Comparison of ENCODE assay signal across 8 cellular contexts in the genomic region with DNA sequence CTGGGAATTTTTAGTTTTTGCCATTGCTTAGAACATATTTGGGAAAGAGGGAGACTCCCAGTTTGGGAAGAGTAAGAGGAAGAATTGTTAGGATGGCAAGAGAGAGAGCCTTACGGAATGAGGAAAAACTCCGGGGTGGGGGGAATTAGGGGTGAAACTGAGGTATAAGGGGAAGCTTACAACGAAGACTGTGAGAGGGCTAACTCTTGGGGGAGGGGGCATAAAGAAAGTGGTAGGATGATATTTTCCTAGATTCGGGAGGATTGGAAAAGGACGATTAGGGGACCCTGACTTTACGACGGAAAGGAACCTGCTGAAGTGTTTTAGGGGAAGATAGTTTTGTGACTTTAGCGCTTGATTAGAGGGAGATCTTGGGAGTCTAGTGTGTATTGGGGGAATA. TPM values are rescaled to one million over a fixed set of nuclear protein-coding genes. Genes with fewer than 3 reads are reported as not detected.
DNase-seq lines count a peak whose midpoint lies in the region; ATAC-seq, FAIRE-seq and TF ChIP-seq lines count a peak whose summit lies in the region.

No MANE protein-coding gene starts in this region.

- H3K79me2 ChIP-seq in H1 (ENCODE audit: control insufficient read depth in 1 of 2, insufficient read depth in 2 of 2, low read length in 2 of 2), result peaks cover 0 to 47% of the 10 kb centered on the region in 2 experiments; a peak in 3 of 4 replicates

- H2AFZ ChIP-seq in H1 (ENCODE audit: low read length) (0 out of 2 replicates have a peak overlapping the region, but pooled peaks have one; percentile 22), neuronal stem cell (ENCODE audit: low read length) (peak overlapping the region; percentile 75)

- no peak overlapping the region for H4K5ac ChIP-seq in H1 (ENCODE audit: insufficient read length, low read depth, low read length)

- H4K20me1 ChIP-seq in H1 (replicated peaks in 1 of 2; ENCODE audit: control insufficient read depth in 1 of 2, insufficient read depth in 2 of 2, low read length in 2 of 2), result no peaks in the 10 kb centered on the region

- H2BK20ac ChIP-seq in H1 (ENCODE audit: low read length), result no peak overlapping the region

- no TSS peak for BruUV-seq in Caco-2 (replicated peaks; lab: Mats Ljungman, UMichigan)

- H3K27ac Mint-ChIP-seq in Caco-2 (ENCODE audit: unreplicated experiment), result peak overlapping the region; percentile 91

- no peak for TF ChIP-seq CTCF in Caco-2 (IDR thresholded peaks at IDR 0.05; ENCODE audit: insufficient read depth in 1 of 2, low read depth in 1 of 2, low read length in 1 of 2, severe bottlenecking in 1 of 2, unreplicated experiment in 1 of 2)
- no peak for TF ChIP-seq CTCF in H1 (IDR thresholded peaks at IDR 0.05; ENCODE audit: control extremely low read depth in 1 of 3, insufficient read depth in 1 of 3, low read depth in 1 of 3, low read length in 3 of 3)

- H2AK5ac ChIP-seq in H1 (ENCODE audit: low read depth, low read length), result no peak overlapping the region
- no peak overlapping the region for H2AK5ac ChIP-seq in neuronal stem cell (ENCODE audit: low read depth, low read length)

- TF ChIP-seq RAD21 in H1 (IDR thresholded peaks at IDR 0.05 in 1 of 2, conservative IDR thresholded peaks at IDR 0.05 in 1 of 2; ENCODE audit: low read depth in 2 of 2, low read length in 2 of 2), result no peak

- no peak overlapping the region for H3K4ac ChIP-seq in H1 (replicated peaks; ENCODE audit: insufficient read length, low read depth, low read length)
- no peak overlapping the region for H3K4ac ChIP-seq in neuronal stem cell (ENCODE audit: low read length)

- H3K27me3 ChIP-seq in Caco-2 (replicated peaks; ENCODE audit: control insufficient read depth, insufficient read depth, low read length) (no peaks in the 10 kb centered on the region), H1 (replicated peaks in 1 of 4; ENCODE audit: control insufficient read depth in 3 of 4, extremely low read depth in 1 of 4, insufficient read depth in 3 of 4, low read length in 3 of 4) (no peaks in the 10 kb centered on the region), neuronal stem cell (ENCODE audit: control insufficient read depth in 3 of 3, insufficient read depth in 3 of 3, low read depth in 1 of 3, low read length in 3 of 3) (no peaks in the 10 kb centered on the region)

- no peak overlapping the region for H2BK5ac ChIP-seq in H1 (ENCODE audit: low read depth, low read length)
- no peak overlapping the region for H2BK5ac ChIP-seq in neuronal stem cell (ENCODE audit: low read length)

- no peak for TF ChIP-seq EP300 in H1 (IDR thresholded peaks at IDR 0.05; ENCODE audit: borderline replicate concordance in 1 of 2, low read depth in 2 of 2, low read length in 2 of 2)

- H3K4me1 ChIP-seq in Caco-2 (no peaks in the 10 kb centered on the region), H1 (replicated peaks in 1 of 4; ENCODE audit: control insufficient read depth in 3 of 4, insufficient read depth in 4 of 4, low read length in 3 of 4) (peaks cover 0 to 2% (median 0%) of the 10 kb centered on the region in 4 experiments; a peak in 1 of 7 replicates), neuronal stem cell (ENCODE audit: control insufficient read depth in 2 of 2, insufficient read depth in 1 of 2, low read depth in 1 of 2, low read length in 2 of 2) (no peaks in the 10 kb centered on the region)

- no peak overlapping the region for H3K14ac ChIP-seq in H1 (ENCODE audit: insufficient read length)
- no peak overlapping the region for H3K14ac ChIP-seq in neuronal stem cell (ENCODE audit: low read length)

- H3K18ac ChIP-seq in H1 (ENCODE audit: extremely low read depth, low read length) (no peak overlapping the region), neuronal stem cell (ENCODE audit: low read length) (no peak overlapping the region)

- CTCF ChIA-PET in Caco-2 (lab: Charles Lee), result no interaction called here
- CTCF ChIA-PET in H1 (lab: Charles Lee; ENCODE audit: partially characterized antibody), result no interaction called here

- WGBS in H1 (ENCODE audit: extremely low coverage in 1 of 2, insufficient coverage in 1 of 2, insufficient read length in 1 of 2, insufficient replicate concordance in 2 of 2, low coverage in 1 of 2, low lambda C conversion rate in 2 of 2, missing lambda C conversion rate in 1 of 2), 2 experiments, result 0% methylated on average over 5 of the region's 8 CpGs; no CpG with 5 or more reads in 1 of the 2 experiments
- WGBS in neuronal stem cell (ENCODE audit: extremely low coverage in 2 of 2, insufficient read length in 2 of 2, insufficient replicate concordance in 1 of 2), 2 donors, result no CpG with 5 or more reads among the region's 8 CpGs

- H3K27me3 Mint-ChIP-seq in Caco-2 (ENCODE audit: insufficient read depth, unreplicated experiment), result no peaks in the 10 kb centered on the region

- TF ChIP-seq POLR2A in H1 (IDR thresholded peaks at IDR 0.05; ENCODE audit: control extremely low read depth in 1 of 2, low read depth in 2 of 2, low read length in 2 of 2), result no peak

- no peak for ATAC-seq in HG03342 (IDR thresholded peaks at IDR 0.05; ENCODE audit: unreplicated experiment)
- no peak for ATAC-seq in GM21447 (IDR thresholded peaks at IDR 0.05; ENCODE audit: unreplicated experiment)

- no peaks in the 10 kb centered on the region for H3K36me3 Mint-ChIP-seq in Caco-2 (ENCODE audit: insufficient read depth, unreplicated experiment)

- DNase-seq in Caco-2, result no peak
- peak; percentile 1 for DNase-seq in NCI-H748 treated with DMSO at 0.1 percent for 48 hours (lab: John Stamatoyannopoulos, UW)
- no peak for DNase-seq in H1 (ENCODE audit: low read depth in 1 of 2, low spot score in 2 of 2)
- no peak for DNase-seq in neuronal stem cell (ENCODE audit: low spot score)
- DNase-seq in dedifferentiated amniotic fluid mesenchymal stem cell (ENCODE audit: extremely low spot score), result no peak
- DNase-seq in activated CD4-positive, CD25-positive, alpha-beta regulatory T cell (lab: John Stamatoyannopoulos, UW), result no peak

- H3K4me1 Mint-ChIP-seq in Caco-2 (ENCODE audit: low read depth, unreplicated experiment), result no peaks in the 10 kb centered on the region

- H3K23me2 ChIP-seq in H1 (ENCODE audit: low read depth, low read length), result no peaks in the 10 kb centered on the region

- peak overlapping the region; percentile 96 for H3K4me3 Mint-ChIP-seq in Caco-2 (ENCODE audit: unreplicated experiment)

- no peak overlapping the region for H2BK12ac ChIP-seq in H1 (ENCODE audit: low read depth, low read length)
- H2BK12ac ChIP-seq in neuronal stem cell (ENCODE audit: low read length), result no peak overlapping the region

- intact Hi-C loops in Caco-2 (cut with micrococcal nuclease; ENCODE audit: unreplicated experiment), result no loop called here

- H2BK15ac ChIP-seq in H1 (ENCODE audit: low read length) (no peak overlapping the region), neuronal stem cell (ENCODE audit: low read length) (no peak overlapping the region)

- peak overlapping the region; percentile 65 for H3K4me2 ChIP-seq in H1 (ENCODE audit: insufficient read depth in 1 of 2, low read depth in 2 of 2, low read length in 2 of 2)
- H3K4me2 ChIP-seq in neuronal stem cell (ENCODE audit: insufficient read depth, low read length, poor library complexity, severe bottlenecking), result no peak overlapping the region

- POLR2A ChIA-PET in Caco-2 (lab: Charles Lee) (no interaction called here), H1 (lab: Charles Lee; ENCODE audit: partially characterized antibody) (no interaction called here)

- H4K91ac ChIP-seq in H1 (replicated peaks; ENCODE audit: insufficient read length, low read length) (no peak overlapping the region), neuronal stem cell (ENCODE audit: low read depth, low read length, poor library complexity) (no peak overlapping the region)

- H2BK120ac ChIP-seq in H1 (replicated peaks; ENCODE audit: low read depth, low read length) (no peak overlapping the region), neuronal stem cell (ENCODE audit: low read depth, low read length) (no peak overlapping the region)

- H4K8ac ChIP-seq in H1 (ENCODE audit: extremely low read depth, insufficient read depth, low read length) (no peak overlapping the region), neuronal stem cell (ENCODE audit: low read depth, low read length) (no peak overlapping the region)

- H3K27ac ChIP-seq in H1 (ENCODE audit: low read depth, low read length), result no peak overlapping the region
- peak overlapping the region; percentile 97 for H3K27ac ChIP-seq in neuronal stem cell (replicated peaks; ENCODE audit: low read length)

- H3K36me3 ChIP-seq in Caco-2 (ENCODE audit: control insufficient read depth, insufficient read depth, low read length), result no peaks in the 10 kb centered on the region
- peaks cover 0 to 12% (median 1%) of the 10 kb centered on the region in 4 experiments; a peak in 1 of 8 replicates for H3K36me3 ChIP-seq in H1 (ENCODE audit: control insufficient read depth in 2 of 4, insufficient read depth in 4 of 4, low read length in 3 of 4)
- H3K36me3 ChIP-seq in neuronal stem cell (replicated peaks in 1 of 2; ENCODE audit: control insufficient read depth in 2 of 2, insufficient read depth in 2 of 2, low read length in 2 of 2), result peaks cover 0 to 12% of the 10 kb centered on the region in 2 donors

- no peak for FAIRE-seq in H1 (lab: Jason Lieb, UNC)

- H3K9ac ChIP-seq in H1 (replicated peaks in 1 of 4; ENCODE audit: extremely low read depth in 1 of 4, low read depth in 3 of 4, low read length in 3 of 4) (peak overlapping the region in 3 of 4 experiments; percentile 20 to 85 (median 72); a peak in 6 of 7 replicates), neuronal stem cell (ENCODE audit: low read depth, low read length, poor library complexity) (no peak overlapping the region)

- H3K4me3 ChIP-seq in Caco-2 (ENCODE audit: low read depth, low read length), result peak overlapping the region; percentile 65
- H3K4me3 ChIP-seq in H1 (ENCODE audit: extremely low read depth in 1 of 4, insufficient read depth in 2 of 4, low read depth in 3 of 4, low read length in 4 of 4), result peak overlapping the region; percentile 67 to 99 (median 82)
- peak overlapping the region; percentile 57 to 97 for H3K4me3 ChIP-seq in neuronal stem cell (ENCODE audit: low read length in 2 of 2)

- H3K9me3 ChIP-seq in Caco-2 (no peaks in the 10 kb centered on the region), H1 (ENCODE audit: insufficient read depth in 2 of 2, low read depth in 1 of 2, low read length in 1 of 2) (no peaks in the 10 kb centered on the region), neuronal stem cell (replicated peaks in 1 of 2; ENCODE audit: control insufficient read depth in 2 of 2, insufficient read depth in 1 of 2, low read depth in 1 of 2, low read length in 2 of 2) (no peaks in the 10 kb centered on the region)

- H3K56ac ChIP-seq in H1 (replicated peaks; ENCODE audit: insufficient read length, low read depth, low read length), result peak overlapping the region; percentile 33

- H3K23ac ChIP-seq in H1 (ENCODE audit: insufficient read length) (no peak overlapping the region), neuronal stem cell (ENCODE audit: low read depth, low read length, poor library complexity) (no peak overlapping the region)

- H3K9me3 Mint-ChIP-seq in Caco-2 (ENCODE audit: unreplicated experiment), result no peaks in the 10 kb centered on the region

- H3K79me1 ChIP-seq in H1 (ENCODE audit: low read depth, low read length) (no peaks in the 10 kb centered on the region), neuronal stem cell (ENCODE audit: low read depth, low read length) (no peaks in the 10 kb centered on the region)

RNA-seq across cellular contexts. Expression of gene PHF6, which starts 0.6 kb away (rescaled TPM):
- 21.2 and 22.3 TPM in 2 replicates for total RNA-seq in Caco-2 (2022)
- total RNA-seq in H1 (2021; fragmentation: NEBNext Ultra II Directional; extraction: Animal tissue kit (Norgen Biotek cat#: 25700)), result 55.1 and 56.7 TPM in 2 replicates
- polyA plus RNA-seq in H1 (2011; rRNA removed), result 5.8 and 9.2 TPM in 2 replicates
- 14.4 TPM for polyA plus RNA-seq in H1 (2011; cell fraction: cytosol; rRNA removed)
- polyA plus RNA-seq in H1 (2011; cell fraction: nucleus; rRNA removed), result 4.8 TPM
- 16.2 to 39.1 TPM (median 19.8 TPM) in 4 replicates for polyA plus RNA-seq in H1 (2012, experiment 1 of 2)
- polyA plus RNA-seq in H1 (2012, experiment 2 of 2), result 2.0 TPM
- 36.3 TPM for polyA plus RNA-seq in H1 (2013, experiment 1 of 2)
- 36.8 TPM for polyA plus RNA-seq in H1 (2013, experiment 2 of 2)
- polyA minus RNA-seq in H1 (2011; rRNA and poly(A)+ RNA removed), result 24.0 and 32.3 TPM in 2 replicates
- 18.6 TPM for polyA minus RNA-seq in H1 (2011; cell fraction: cytosol; rRNA and poly(A)+ RNA removed)
- polyA minus RNA-seq in H1 (2011; cell fraction: nucleus; rRNA and poly(A)+ RNA removed), result 19.6 TPM
- 92.3 TPM for polyA plus RNA-seq in neuronal stem cell (2013, experiment 1 of 2)
- polyA plus RNA-seq in neuronal stem cell (2013, experiment 2 of 2), result 95.1 TPM
